ENCODE assay signal across 1 cellular context in genomic region chr3:12670789-12671450, GRCh38.
TF ChIP-seq lines count a peak whose summit lies in the region.

No MANE protein-coding gene starts in this region.

TF ChIP-seq in HepG2, 621 proteins besides CTCF, POLR2A, EP300 and RAD21 (continued from another document and continues in another):
- TF ChIP-seq RNF219 (CRISPR knock-in tag; IDR thresholded peaks at IDR 0.05) (no peak), ZNF34 (CRISPR knock-in tag; IDR thresholded peaks at IDR 0.05; ENCODE audit: borderline replicate concordance) (no peak), CENPT (CRISPR knock-in tag; IDR thresholded peaks at IDR 0.05; ENCODE audit: low read depth) (no peak), ZNF564 (CRISPR knock-in tag; IDR thresholded peaks at IDR 0.05) (no peak), SIN3B (IDR thresholded peaks at IDR 0.05; ENCODE audit: low read length) (no peak), ZNF670 (CRISPR knock-in tag; IDR thresholded peaks at IDR 0.05; ENCODE audit: borderline replicate concordance) (no peak), ZNF766 (CRISPR knock-in tag; IDR thresholded peaks at IDR 0.05; ENCODE audit: borderline replicate concordance) (0 out of 2 replicates have a peak, but pooled peaks have one; percentile 25), SP140L (CRISPR knock-in tag; IDR thresholded peaks at IDR 0.05; ENCODE audit: borderline replicate concordance) (no peak), GATAD2A (CRISPR knock-in tag; IDR thresholded peaks at IDR 0.05) (peak; percentile 60; the same call in 1 of the 2 replicates), ZBTB38 (CRISPR knock-in tag; IDR thresholded peaks at IDR 0.05) (0 out of 2 replicates have a peak, but pooled peaks have one; percentile 21), ETV5 (CRISPR knock-in tag; IDR thresholded peaks at IDR 0.05; ENCODE audit: borderline replicate concordance) (no peak), ZNF10 (CRISPR knock-in tag; IDR thresholded peaks at IDR 0.05; ENCODE audit: borderline replicate concordance, low read depth) (no peak), ZFX (CRISPR knock-in tag; IDR thresholded peaks at IDR 0.05; ENCODE audit: low read depth) (no peak), REL (CRISPR knock-in tag; conservative IDR thresholded peaks at IDR 0.05) (no peak), RXRA (CRISPR knock-in tag; IDR thresholded peaks at IDR 0.05) (peak; percentile 63; the same call in 1 of the 2 replicates), JUND (CRISPR knock-in tag; IDR thresholded peaks at IDR 0.05) (no peak), ZMYM2 (CRISPR knock-in tag; IDR thresholded peaks at IDR 0.05) (peak; percentile 23; the same call in 1 of the 2 replicates), ZBTB21 (CRISPR knock-in tag; IDR thresholded peaks at IDR 0.05) (no peak), CAMTA2 (CRISPR knock-in tag; IDR thresholded peaks at IDR 0.05; ENCODE audit: borderline replicate concordance) (no peak), ZNF263 (CRISPR knock-in tag; IDR thresholded peaks at IDR 0.05) (no peak), FOXP1 (IDR thresholded peaks at IDR 0.05) (no peak), FOXP1 (CRISPR knock-in tag; IDR thresholded peaks at IDR 0.05) (peak; percentile 79), ZNF121 (CRISPR knock-in tag; IDR thresholded peaks at IDR 0.05) (no peak), ZNF83 (CRISPR knock-in tag; IDR thresholded peaks at IDR 0.05; ENCODE audit: borderline replicate concordance) (no peak), FOXK1 (CRISPR knock-in tag; IDR thresholded peaks at IDR 0.05; ENCODE audit: borderline replicate concordance, low read depth) (no peak), ZNF12 (CRISPR knock-in tag; IDR thresholded peaks at IDR 0.05) (no peak), ZNF792 (CRISPR knock-in tag; IDR thresholded peaks at IDR 0.05) (no peak), ATF6 (CRISPR knock-in tag; conservative IDR thresholded peaks at IDR 0.05) (no peak), HDAC1 (CRISPR knock-in tag; IDR thresholded peaks at IDR 0.05) (0 out of 2 replicates have a peak, but pooled peaks have one; percentile 61)
- TF ChIP-seq, protein P1, sequence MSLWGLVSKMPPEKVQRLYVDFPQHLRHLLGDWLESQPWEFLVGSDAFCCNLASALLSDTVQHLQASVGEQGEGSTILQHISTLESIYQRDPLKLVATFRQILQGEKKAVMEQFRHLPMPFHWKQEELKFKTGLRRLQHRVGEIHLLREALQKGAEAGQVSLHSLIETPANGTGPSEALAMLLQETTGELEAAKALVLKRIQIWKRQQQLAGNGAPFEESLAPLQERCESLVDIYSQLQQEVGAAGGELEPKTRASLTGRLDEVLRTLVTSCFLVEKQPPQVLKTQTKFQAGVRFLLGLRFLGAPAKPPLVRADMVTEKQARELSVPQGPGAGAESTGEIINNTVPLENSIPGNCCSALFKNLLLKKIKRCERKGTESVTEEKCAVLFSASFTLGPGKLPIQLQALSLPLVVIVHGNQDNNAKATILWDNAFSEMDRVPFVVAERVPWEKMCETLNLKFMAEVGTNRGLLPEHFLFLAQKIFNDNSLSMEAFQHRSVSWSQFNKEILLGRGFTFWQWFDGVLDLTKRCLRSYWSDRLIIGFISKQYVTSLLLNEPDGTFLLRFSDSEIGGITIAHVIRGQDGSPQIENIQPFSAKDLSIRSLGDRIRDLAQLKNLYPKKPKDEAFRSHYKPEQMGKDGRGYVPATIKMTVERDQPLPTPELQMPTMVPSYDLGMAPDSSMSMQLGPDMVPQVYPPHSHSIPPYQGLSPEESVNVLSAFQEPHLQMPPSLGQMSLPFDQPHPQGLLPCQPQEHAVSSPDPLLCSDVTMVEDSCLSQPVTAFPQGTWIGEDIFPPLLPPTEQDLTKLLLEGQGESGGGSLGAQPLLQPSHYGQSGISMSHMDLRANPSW (CRISPR knock-in tag; IDR thresholded peaks at IDR 0.05; ENCODE audit: borderline replicate concordance) = no peak
- TF ChIP-seq, protein P2, sequence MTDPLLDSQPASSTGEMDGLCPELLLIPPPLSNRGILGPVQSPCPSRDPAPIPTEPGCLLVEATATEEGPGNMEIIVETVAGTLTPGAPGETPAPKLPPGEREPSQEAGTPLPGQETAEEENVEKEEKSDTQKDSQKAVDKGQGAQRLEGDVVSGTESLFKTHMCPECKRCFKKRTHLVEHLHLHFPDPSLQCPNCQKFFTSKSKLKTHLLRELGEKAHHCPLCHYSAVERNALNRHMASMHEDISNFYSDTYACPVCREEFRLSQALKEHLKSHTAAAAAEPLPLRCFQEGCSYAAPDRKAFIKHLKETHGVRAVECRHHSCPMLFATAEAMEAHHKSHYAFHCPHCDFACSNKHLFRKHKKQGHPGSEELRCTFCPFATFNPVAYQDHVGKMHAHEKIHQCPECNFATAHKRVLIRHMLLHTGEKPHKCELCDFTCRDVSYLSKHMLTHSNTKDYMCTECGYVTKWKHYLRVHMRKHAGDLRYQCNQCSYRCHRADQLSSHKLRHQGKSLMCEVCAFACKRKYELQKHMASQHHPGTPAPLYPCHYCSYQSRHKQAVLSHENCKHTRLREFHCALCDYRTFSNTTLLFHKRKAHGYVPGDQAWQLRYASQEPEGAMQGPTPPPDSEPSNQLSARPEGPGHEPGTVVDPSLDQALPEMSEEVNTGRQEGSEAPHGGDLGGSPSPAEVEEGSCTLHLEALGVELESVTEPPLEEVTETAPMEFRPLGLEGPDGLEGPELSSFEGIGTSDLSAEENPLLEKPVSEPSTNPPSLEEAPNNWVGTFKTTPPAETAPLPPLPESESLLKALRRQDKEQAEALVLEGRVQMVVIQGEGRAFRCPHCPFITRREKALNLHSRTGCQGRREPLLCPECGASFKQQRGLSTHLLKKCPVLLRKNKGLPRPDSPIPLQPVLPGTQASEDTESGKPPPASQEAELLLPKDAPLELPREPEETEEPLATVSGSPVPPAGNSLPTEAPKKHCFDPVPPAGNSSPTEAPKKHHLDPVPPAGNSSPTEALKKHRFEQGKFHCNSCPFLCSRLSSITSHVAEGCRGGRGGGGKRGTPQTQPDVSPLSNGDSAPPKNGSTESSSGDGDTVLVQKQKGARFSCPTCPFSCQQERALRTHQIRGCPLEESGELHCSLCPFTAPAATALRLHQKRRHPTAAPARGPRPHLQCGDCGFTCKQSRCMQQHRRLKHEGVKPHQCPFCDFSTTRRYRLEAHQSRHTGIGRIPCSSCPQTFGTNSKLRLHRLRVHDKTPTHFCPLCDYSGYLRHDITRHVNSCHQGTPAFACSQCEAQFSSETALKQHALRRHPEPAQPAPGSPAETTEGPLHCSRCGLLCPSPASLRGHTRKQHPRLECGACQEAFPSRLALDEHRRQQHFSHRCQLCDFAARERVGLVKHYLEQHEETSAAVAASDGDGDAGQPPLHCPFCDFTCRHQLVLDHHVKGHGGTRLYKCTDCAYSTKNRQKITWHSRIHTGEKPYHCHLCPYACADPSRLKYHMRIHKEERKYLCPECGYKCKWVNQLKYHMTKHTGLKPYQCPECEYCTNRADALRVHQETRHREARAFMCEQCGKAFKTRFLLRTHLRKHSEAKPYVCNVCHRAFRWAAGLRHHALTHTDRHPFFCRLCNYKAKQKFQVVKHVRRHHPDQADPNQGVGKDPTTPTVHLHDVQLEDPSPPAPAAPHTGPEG (CRISPR knock-in tag; IDR thresholded peaks at IDR 0.05) = no peak
- TF ChIP-seq, protein P3, sequence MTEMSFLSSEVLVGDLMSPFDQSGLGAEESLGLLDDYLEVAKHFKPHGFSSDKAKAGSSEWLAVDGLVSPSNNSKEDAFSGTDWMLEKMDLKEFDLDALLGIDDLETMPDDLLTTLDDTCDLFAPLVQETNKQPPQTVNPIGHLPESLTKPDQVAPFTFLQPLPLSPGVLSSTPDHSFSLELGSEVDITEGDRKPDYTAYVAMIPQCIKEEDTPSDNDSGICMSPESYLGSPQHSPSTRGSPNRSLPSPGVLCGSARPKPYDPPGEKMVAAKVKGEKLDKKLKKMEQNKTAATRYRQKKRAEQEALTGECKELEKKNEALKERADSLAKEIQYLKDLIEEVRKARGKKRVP (CRISPR knock-in tag; IDR thresholded peaks at IDR 0.05) = peak in 1 of 2 experiments; percentile 80; a peak in 2 of 4 replicates
- TF ChIP-seq, protein P4, sequence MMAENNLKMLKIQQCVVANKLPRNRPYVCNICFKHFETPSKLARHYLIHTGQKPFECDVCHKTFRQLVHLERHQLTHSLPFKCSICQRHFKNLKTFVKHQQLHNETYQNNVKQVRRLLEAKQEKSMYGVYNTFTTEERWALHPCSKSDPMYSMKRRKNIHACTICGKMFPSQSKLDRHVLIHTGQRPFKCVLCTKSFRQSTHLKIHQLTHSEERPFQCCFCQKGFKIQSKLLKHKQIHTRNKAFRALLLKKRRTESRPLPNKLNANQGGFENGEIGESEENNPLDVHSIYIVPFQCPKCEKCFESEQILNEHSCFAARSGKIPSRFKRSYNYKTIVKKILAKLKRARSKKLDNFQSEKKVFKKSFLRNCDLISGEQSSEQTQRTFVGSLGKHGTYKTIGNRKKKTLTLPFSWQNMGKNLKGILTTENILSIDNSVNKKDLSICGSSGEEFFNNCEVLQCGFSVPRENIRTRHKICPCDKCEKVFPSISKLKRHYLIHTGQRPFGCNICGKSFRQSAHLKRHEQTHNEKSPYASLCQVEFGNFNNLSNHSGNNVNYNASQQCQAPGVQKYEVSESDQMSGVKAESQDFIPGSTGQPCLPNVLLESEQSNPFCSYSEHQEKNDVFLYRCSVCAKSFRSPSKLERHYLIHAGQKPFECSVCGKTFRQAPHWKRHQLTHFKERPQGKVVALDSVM (CRISPR knock-in tag; IDR thresholded peaks at IDR 0.05) = no peak
- TF ChIP-seq, protein P5, sequence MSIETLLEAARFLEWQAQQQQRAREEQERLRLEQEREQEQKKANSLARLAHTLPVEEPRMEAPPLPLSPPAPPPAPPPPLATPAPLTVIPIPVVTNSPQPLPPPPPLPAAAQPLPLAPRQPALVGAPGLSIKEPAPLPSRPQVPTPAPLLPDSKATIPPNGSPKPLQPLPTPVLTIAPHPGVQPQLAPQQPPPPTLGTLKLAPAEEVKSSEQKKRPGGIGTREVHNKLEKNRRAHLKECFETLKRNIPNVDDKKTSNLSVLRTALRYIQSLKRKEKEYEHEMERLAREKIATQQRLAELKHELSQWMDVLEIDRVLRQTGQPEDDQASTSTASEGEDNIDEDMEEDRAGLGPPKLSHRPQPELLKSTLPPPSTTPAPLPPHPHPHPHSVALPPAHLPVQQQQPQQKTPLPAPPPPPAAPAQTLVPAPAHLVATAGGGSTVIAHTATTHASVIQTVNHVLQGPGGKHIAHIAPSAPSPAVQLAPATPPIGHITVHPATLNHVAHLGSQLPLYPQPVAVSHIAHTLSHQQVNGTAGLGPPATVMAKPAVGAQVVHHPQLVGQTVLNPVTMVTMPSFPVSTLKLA (IDR thresholded peaks at IDR 0.05) = no peak
- TF ChIP-seq, protein P6, sequence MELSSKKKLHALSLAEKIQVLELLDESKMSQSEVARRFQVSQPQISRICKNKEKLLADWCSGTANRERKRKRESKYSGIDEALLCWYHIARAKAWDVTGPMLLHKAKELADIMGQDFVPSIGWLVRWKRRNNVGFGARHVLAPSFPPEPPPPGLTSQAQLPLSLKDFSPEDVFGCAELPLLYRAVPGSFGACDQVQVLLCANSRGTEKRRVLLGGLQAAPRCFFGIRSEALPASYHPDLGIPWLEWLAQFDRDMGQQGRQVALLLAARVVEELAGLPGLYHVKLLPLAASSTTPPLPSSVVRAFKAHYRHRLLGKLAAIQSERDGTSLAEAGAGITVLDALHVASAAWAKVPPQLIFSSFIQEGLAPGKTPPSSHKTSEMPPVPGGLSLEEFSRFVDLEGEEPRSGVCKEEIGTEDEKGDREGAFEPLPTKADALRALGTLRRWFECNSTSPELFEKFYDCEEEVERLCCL (CRISPR knock-in tag; IDR thresholded peaks at IDR 0.05; ENCODE audit: borderline replicate concordance) = no peak
- TF ChIP-seq, protein P7, sequence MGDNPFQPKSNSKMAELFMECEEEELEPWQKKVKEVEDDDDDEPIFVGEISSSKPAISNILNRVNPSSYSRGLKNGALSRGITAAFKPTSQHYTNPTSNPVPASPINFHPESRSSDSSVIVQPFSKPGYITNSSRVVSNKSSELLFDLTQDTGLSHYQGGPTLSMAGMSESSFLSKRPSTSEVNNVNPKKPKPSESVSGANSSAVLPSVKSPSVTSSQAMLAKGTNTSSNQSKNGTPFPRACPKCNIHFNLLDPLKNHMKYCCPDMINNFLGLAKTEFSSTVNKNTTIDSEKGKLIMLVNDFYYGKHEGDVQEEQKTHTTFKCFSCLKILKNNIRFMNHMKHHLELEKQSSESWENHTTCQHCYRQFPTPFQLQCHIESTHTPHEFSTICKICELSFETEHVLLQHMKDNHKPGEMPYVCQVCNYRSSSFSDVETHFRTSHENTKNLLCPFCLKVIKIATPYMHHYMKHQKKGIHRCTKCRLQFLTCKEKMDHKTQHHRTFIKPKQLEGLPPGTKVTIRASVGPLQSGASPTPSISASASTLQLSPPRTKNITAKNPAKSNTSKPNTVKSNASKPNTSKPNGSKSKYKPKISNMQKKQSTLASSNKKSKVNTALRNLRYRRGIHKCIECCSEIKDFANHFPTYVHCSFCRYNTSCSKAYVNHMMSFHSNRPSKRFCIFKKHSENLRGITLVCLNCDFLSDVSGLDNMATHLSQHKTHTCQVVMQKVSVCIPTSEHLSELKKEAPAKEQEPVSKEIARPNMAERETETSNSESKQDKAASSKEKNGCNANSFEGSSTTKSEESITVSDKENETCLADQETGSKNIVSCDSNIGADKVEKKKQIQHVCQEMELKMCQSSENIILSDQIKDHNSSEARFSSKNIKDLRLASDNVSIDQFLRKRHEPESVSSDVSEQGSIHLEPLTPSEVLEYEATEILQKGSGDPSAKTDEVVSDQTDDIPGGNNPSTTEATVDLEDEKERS (CRISPR knock-in tag; IDR thresholded peaks at IDR 0.05) = no peak
